In genomic region chr2:12457831-12458230, GRCh38 we compare ENCODE assay signal across 15 cellular contexts.
DNase-seq lines count a peak whose midpoint lies in the region; ATAC-seq and TF ChIP-seq lines count a peak whose summit lies in the region.
"Had no signal": no experiment of that assay in that cellular context is flagged by ENCODE, and none has a peak within 500 bp of the region (broad histone marks: within the 10 kb centered on the region; RNA-seq: fewer than 3 reads in every experiment).

No MANE protein-coding gene starts in this region.

- H3K27ac Mint-ChIP-seq in CD8-positive, alpha-beta T cell: peak overlapping the region; percentile 95
- no peak overlapping the region for H3K27ac Mint-ChIP-seq in activated T-helper 17 cell treated with anti-CD3 and anti-CD28 coated beads, Interleukin-2, amount 50 U/mL, for 72 hours
- H3K27ac Mint-ChIP-seq in natural killer cell treated with Interleukin-12 subunit alpha and Interleukin-12 subunit beta and Interleukin-15 and Interleukin-18, amount 100 ng/mL, for 72 hours: peak overlapping the region; percentile 96 to 97
- H3K27ac Mint-ChIP-seq in activated CD4-positive, alpha-beta T cell treated with anti-CD3 and anti-CD28 coated beads, Interleukin-2, amount 10 ng/mL, durations not matched to agents 24 days and 14 days: no peak overlapping the region

- H3K27ac ChIP-seq in CD8-positive, alpha-beta T cell (ENCODE audit: low read depth, low read length): no peak overlapping the region
- H3K27ac ChIP-seq: BLaER1 had no signal

- peaks cover 23% of the 10 kb centered on the region for H3K4me1 Mint-ChIP-seq in CD8-positive, alpha-beta T cell (ENCODE audit: low read depth)
- peaks cover 12% of the 10 kb centered on the region for H3K4me1 Mint-ChIP-seq in activated T-helper 17 cell treated with anti-CD3 and anti-CD28 coated beads, Interleukin-2, amount 50 U/mL, for 72 hours
- H3K4me1 Mint-ChIP-seq in natural killer cell treated with Interleukin-12 subunit alpha and Interleukin-12 subunit beta and Interleukin-15 and Interleukin-18, amount 100 ng/mL, for 72 hours (ENCODE audit: low read depth in 2 of 2): peaks cover 25 to 33% of the 10 kb centered on the region in 2 donors
- peaks cover 18% of the 10 kb centered on the region for H3K4me1 Mint-ChIP-seq in activated CD4-positive, alpha-beta T cell treated with anti-CD3 and anti-CD28 coated beads, Interleukin-2, amount 10 ng/mL, durations not matched to agents 24 days and 14 days

- POLR2A ChIA-PET in CD8-positive, alpha-beta T cell (lab: Charles Lee): no interaction called here

- no peak for TF ChIP-seq CTCF in AG10803 (conservative IDR thresholded peaks at IDR 0.05; ENCODE audit: low read length)
- TF ChIP-seq CTCF in CD8-positive, alpha-beta T cell (IDR thresholded peaks at IDR 0.05): no peak

- H3K27me3 ChIP-seq in CD8-positive, alpha-beta T cell (ENCODE audit: insufficient read depth, low read length): no peaks in the 10 kb centered on the region
- H3K27me3 ChIP-seq: BLaER1 had no signal

- intact Hi-C loops in CD8-positive, alpha-beta T cell (cut with DNase I, micrococcal nuclease): loop anchor here in 1 of 2 experiments (2.0 to 5.0 kb wide), 2 partner anchors 13 to 49 kb away; no protein-coding TSS in a partner anchor
- intact Hi-C loops in activated CD4-positive, alpha-beta T cell treated with anti-CD3 and anti-CD28 coated beads, Interleukin-2, amount 10 ng/mL, durations not matched to agents 24 days and 14 days (cut with micrococcal nuclease): loop anchor here (2.0 kb wide), 2 partner anchors 27 to 43 kb away; no protein-coding TSS in a partner anchor

- H3K9me3 ChIP-seq in CD8-positive, alpha-beta T cell (ENCODE audit: low read length): no peaks in the 10 kb centered on the region
- H3K9me3 ChIP-seq: BLaER1 had no signal

- H3K4me3 Mint-ChIP-seq in CD8-positive, alpha-beta T cell: no peak overlapping the region
- H3K4me3 Mint-ChIP-seq in activated T-helper 17 cell treated with anti-CD3 and anti-CD28 coated beads, Interleukin-2, amount 50 U/mL, for 72 hours: peak overlapping the region; percentile 81
- H3K4me3 Mint-ChIP-seq in natural killer cell treated with Interleukin-12 subunit alpha and Interleukin-12 subunit beta and Interleukin-15 and Interleukin-18, amount 100 ng/mL, for 72 hours: no peak overlapping the region
- no peak overlapping the region for H3K4me3 Mint-ChIP-seq in activated CD4-positive, alpha-beta T cell treated with anti-CD3 and anti-CD28 coated beads, Interleukin-2, amount 10 ng/mL, durations not matched to agents 24 days and 14 days

- H3K4me3 ChIP-seq in AG10803 (ENCODE audit: low read length): no peak overlapping the region
- no peak overlapping the region for H3K4me3 ChIP-seq in CD8-positive, alpha-beta T cell (ENCODE audit: low read depth, low read length)
- H3K4me3 ChIP-seq: BLaER1, GM12878 had no signal

- CTCF ChIA-PET in CD8-positive, alpha-beta T cell (lab: Charles Lee): interaction anchor here (2.0 kb wide), 1 partner anchor 258 kb away, joined by 5 read pairs; the partner anchor contains the start of gene TRIB2

- no peaks in the 10 kb centered on the region for H3K36me3 Mint-ChIP-seq in CD8-positive, alpha-beta T cell
- no peaks in the 10 kb centered on the region for H3K36me3 Mint-ChIP-seq in activated T-helper 17 cell treated with anti-CD3 and anti-CD28 coated beads, Interleukin-2, amount 50 U/mL, for 72 hours (ENCODE audit: low read depth)
- peaks cover 8% of the 10 kb centered on the region for H3K36me3 Mint-ChIP-seq in natural killer cell treated with Interleukin-12 subunit alpha and Interleukin-12 subunit beta and Interleukin-15 and Interleukin-18, amount 100 ng/mL, for 72 hours
- H3K36me3 Mint-ChIP-seq in activated CD4-positive, alpha-beta T cell treated with anti-CD3 and anti-CD28 coated beads, Interleukin-2, amount 10 ng/mL, durations not matched to agents 24 days and 14 days (ENCODE audit: low read depth): peaks cover 7% of the 10 kb centered on the region

- H3K4me1 ChIP-seq in CD8-positive, alpha-beta T cell (ENCODE audit: insufficient read depth, low read length): peaks cover 5% of the 10 kb centered on the region
- H3K4me1 ChIP-seq: BLaER1 had no signal

- H3K36me3 ChIP-seq in CD8-positive, alpha-beta T cell (ENCODE audit: insufficient read depth, low read length): no peaks in the 10 kb centered on the region
- H3K36me3 ChIP-seq: BLaER1 had no signal

- ATAC-seq in CD8-positive, alpha-beta T cell: no peak
- ATAC-seq in activated T-helper 17 cell treated with anti-CD3 and anti-CD28 coated beads, Interleukin-2, amount 50 U/mL, for 72 hours (replicated peaks): no peak
- ATAC-seq in natural killer cell treated with Interleukin-12 subunit alpha and Interleukin-12 subunit beta and Interleukin-15 and Interleukin-18, amount 100 ng/mL, for 72 hours: no peak
- no peak for ATAC-seq in activated CD4-positive, CD25-positive, alpha-beta regulatory T cell treated with anti-CD3 and anti-CD28 coated beads, Interleukin-2, amount 50 U/mL, for 24 hours
- ATAC-seq: effector memory CD8-positive, alpha-beta T cell; GM12878 had no signal

- H3K27me3 Mint-ChIP-seq in CD8-positive, alpha-beta T cell (ENCODE audit: low read depth): no peaks in the 10 kb centered on the region
- no peaks in the 10 kb centered on the region for H3K27me3 Mint-ChIP-seq in activated T-helper 17 cell treated with anti-CD3 and anti-CD28 coated beads, Interleukin-2, amount 50 U/mL, for 72 hours
- H3K27me3 Mint-ChIP-seq in natural killer cell treated with Interleukin-12 subunit alpha and Interleukin-12 subunit beta and Interleukin-15 and Interleukin-18, amount 100 ng/mL, for 72 hours: no peaks in the 10 kb centered on the region
- H3K27me3 Mint-ChIP-seq in activated CD4-positive, alpha-beta T cell treated with anti-CD3 and anti-CD28 coated beads, Interleukin-2, amount 10 ng/mL, durations not matched to agents 24 days and 14 days: no peaks in the 10 kb centered on the region
- H3K27me3 Mint-ChIP-seq: effector memory CD8-positive, alpha-beta T cell had no signal

- no peaks in the 10 kb centered on the region for H3K9me3 Mint-ChIP-seq in CD8-positive, alpha-beta T cell
- no peaks in the 10 kb centered on the region for H3K9me3 Mint-ChIP-seq in activated T-helper 17 cell treated with anti-CD3 and anti-CD28 coated beads, Interleukin-2, amount 50 U/mL, for 72 hours
- H3K9me3 Mint-ChIP-seq in natural killer cell treated with Interleukin-12 subunit alpha and Interleukin-12 subunit beta and Interleukin-15 and Interleukin-18, amount 100 ng/mL, for 72 hours: peaks cover 2% of the 10 kb centered on the region
- H3K9me3 Mint-ChIP-seq in activated CD4-positive, alpha-beta T cell treated with anti-CD3 and anti-CD28 coated beads, Interleukin-2, amount 10 ng/mL, durations not matched to agents 24 days and 14 days: peaks cover 8% of the 10 kb centered on the region
- H3K9me3 Mint-ChIP-seq: effector memory CD8-positive, alpha-beta T cell had no signal

- DNase-seq in AG10803 (ENCODE audit: low read depth): peak; percentile 68
- no peak for DNase-seq in CD8-positive, alpha-beta T cell
- DNase-seq in natural killer cell treated with Interleukin-12 subunit alpha and Interleukin-12 subunit beta and Interleukin-15 and Interleukin-18, amount 100 ng/mL, for 72 hours (ENCODE audit: low spot score): no peak
- DNase-seq in activated CD4-positive, alpha-beta T cell treated with anti-CD3 and anti-CD28 coated beads, Interleukin-2, amount 10 ng/mL, durations not matched to agents 24 days and 14 days: no peak
- DNase-seq in amniotic stem cell (lab: John Stamatoyannopoulos, UW): no peak
- DNase-seq: activated effector memory CD4-positive, alpha-beta T cell treated with anti-CD3 and anti-CD28 coated beads, Interleukin-2, amount 50 U/mL, for 16 hours; effector memory CD8-positive, alpha-beta T cell; EL; NCI-H187; posterior cingulate gyrus; stimulated activated CD4-positive, alpha-beta T cell treated with anti-CD3 and anti-CD28 coated beads, Interleukin-12 subunit alpha, Interleukin-12 subunit beta, amount 100 ng/mL, for 4 hours had no signal

Comparison
In these comparisons a context has a peak if more than half of its experiments do, and no peak if none do; other contexts are left out.
1. H3K27ac Mint-ChIP-seq: peak in CD8-positive, alpha-beta T cell (single experiment) and natural killer cell treated with Interleukin-12 subunit alpha and Interleukin-12 subunit beta and Interleukin-15 and Interleukin-18, amount 100 ng/mL, for 72 hours (2 of 2); none in activated T-helper 17 cell treated with anti-CD3 and anti-CD28 coated beads, Interleukin-2, amount 50 U/mL, for 72 hours (single experiment) and activated CD4-positive, alpha-beta T cell treated with anti-CD3 and anti-CD28 coated beads, Interleukin-2, amount 10 ng/mL, durations not matched to agents 24 days and 14 days (single experiment).